ENCODE assay signal across 35 cellular contexts in genomic region chr6:94600648-94601047, GRCh38.
"Had no signal": no experiment of that assay in that cellular context is flagged by ENCODE, and none has a peak within 500 bp of the region (broad histone marks: within the 10 kb centered on the region; RNA-seq: fewer than 3 reads in every experiment).

No MANE protein-coding gene starts in this region.

- H3K9me3 ChIP-seq: adrenal gland, body of pancreas, esophagus muscularis mucosa, gastrocnemius medialis had no signal

- H3K27ac Mint-ChIP-seq: activated CD4-positive, alpha-beta memory T cell treated with anti-CD3 and anti-CD28 coated beads, Interleukin-2, amount 10 ng/mL, durations not matched to agents 7 days and 5 days; activated CD4-positive, alpha-beta T cell treated with anti-CD3 and anti-CD28 coated beads, Interleukin-2, amount 10 ng/mL, durations not matched to agents 7 days and 5 days; activated naive CD4-positive, alpha-beta T cell treated with anti-CD3 and anti-CD28 coated beads for 36 hours; activated naive CD4-positive, alpha-beta T cell treated with anti-CD3 and anti-CD28 coated beads, Interleukin-2, amount 50 U/mL, for 24 hours; activated naive CD8-positive, alpha-beta T cell treated with anti-CD3 and anti-CD28 coated beads for 36 hours; activated naive CD8-positive, alpha-beta T cell treated with anti-CD3 and anti-CD28 coated beads, Interleukin-2, amount 50 U/mL, for 24 hours; activated T-helper 17 cell treated with anti-CD3 and anti-CD28 coated beads, Interleukin-2, amount 50 U/mL, for 72 hours; effector memory CD8-positive, alpha-beta T cell; T-helper 17 cell; T-helper 2 cell treated with Interferon-gamma antibody and Interleukin-4, amounts not matched to agents 5 μg/mL and 100 μg/mL, for 36 hours; WTC11 had no signal

- ATAC-seq: activated naive CD8-positive, alpha-beta T cell treated with anti-CD3 and anti-CD28 coated beads, Interleukin-2, amount 50 U/mL, for 24 hours; activated T-cell treated with anti-CD3 and anti-CD28 coated beads, Interleukin-2, amount 50 U/mL, for 4 hours; activated T-helper 17 cell treated with anti-CD3 and anti-CD28 coated beads, Interleukin-2, amount 50 U/mL, for 72 hours; body of pancreas; effector memory CD8-positive, alpha-beta T cell; foreskin keratinocyte; gastrocnemius medialis; heart right ventricle; T-helper 17 cell; WTC11 had no signal

- H3K27ac ChIP-seq: adrenal gland, body of pancreas, esophagus muscularis mucosa, foreskin keratinocyte, gastrocnemius medialis, heart right ventricle, hepatocyte, VCaP had no signal

- H2AFZ ChIP-seq: hepatocyte had no signal

- H3K36me3 ChIP-seq: adrenal gland, esophagus muscularis mucosa, gastrocnemius medialis, heart right ventricle had no signal

- H3K36me3 Mint-ChIP-seq: activated naive CD4-positive, alpha-beta T cell treated with anti-CD3 and anti-CD28 coated beads, Interleukin-2, amount 50 U/mL, for 24 hours; activated naive CD8-positive, alpha-beta T cell treated with anti-CD3 and anti-CD28 coated beads for 36 hours had no signal

- H3K27me3 Mint-ChIP-seq: activated CD4-positive, alpha-beta memory T cell treated with anti-CD3 and anti-CD28 coated beads, Interleukin-2, amount 10 ng/mL, durations not matched to agents 7 days and 5 days; activated CD4-positive, alpha-beta T cell treated with anti-CD3 and anti-CD28 coated beads, Interleukin-2, amount 10 ng/mL, durations not matched to agents 7 days and 5 days; activated naive CD4-positive, alpha-beta T cell treated with anti-CD3 and anti-CD28 coated beads, Interleukin-2, amount 50 U/mL, for 24 hours; activated naive CD8-positive, alpha-beta T cell treated with anti-CD3 and anti-CD28 coated beads for 36 hours; activated naive CD8-positive, alpha-beta T cell treated with anti-CD3 and anti-CD28 coated beads, Interleukin-2, amount 50 U/mL, for 24 hours; activated T-helper 17 cell treated with anti-CD3 and anti-CD28 coated beads, Interleukin-2, amount 50 U/mL, for 72 hours; effector memory CD8-positive, alpha-beta T cell; T-helper 17 cell had no signal

- H3K4me1 Mint-ChIP-seq: activated CD4-positive, alpha-beta memory T cell treated with anti-CD3 and anti-CD28 coated beads, Interleukin-2, amount 10 ng/mL, durations not matched to agents 7 days and 5 days; activated CD4-positive, alpha-beta T cell treated with anti-CD3 and anti-CD28 coated beads, Interleukin-2, amount 10 ng/mL, durations not matched to agents 7 days and 5 days; activated naive CD4-positive, alpha-beta T cell treated with anti-CD3 and anti-CD28 coated beads, Interleukin-2, amount 50 U/mL, for 24 hours; activated naive CD8-positive, alpha-beta T cell treated with anti-CD3 and anti-CD28 coated beads for 36 hours; activated naive CD8-positive, alpha-beta T cell treated with anti-CD3 and anti-CD28 coated beads, Interleukin-2, amount 50 U/mL, for 24 hours; activated T-helper 17 cell treated with anti-CD3 and anti-CD28 coated beads, Interleukin-2, amount 50 U/mL, for 72 hours; T-helper 17 cell; WTC11 had no signal

- H3K4me3 ChIP-seq: adrenal gland, body of pancreas, esophagus muscularis mucosa, gastrocnemius medialis, heart right ventricle, hepatocyte had no signal

- DNase-seq: activated CD4-positive, alpha-beta memory T cell treated with anti-CD3 and anti-CD28 coated beads, Interleukin-2, amount 10 ng/mL, durations not matched to agents 7 days and 5 days; activated CD4-positive, alpha-beta T cell treated with anti-CD3 and anti-CD28 coated beads for 1 hour; activated CD4-positive, alpha-beta T cell treated with anti-CD3 and anti-CD28 coated beads for 4 hours; activated CD4-positive, alpha-beta T cell treated with anti-CD3 and anti-CD28 coated beads, Interleukin-2, amount 10 ng/mL, durations not matched to agents 7 days and 5 days; activated CD4-positive, alpha-beta T cell treated with anti-CD3 and anti-CD28 coated beads, Interleukin-2, amount 50 U/mL, for 4 hours; activated CD8-positive, alpha-beta memory T cell treated with anti-CD3 and anti-CD28 coated beads for 24 hours; activated effector memory CD4-positive, alpha-beta T cell treated with Interleukin-2 at 50 U/mL for 16 hours; activated gamma-delta T cell treated with Interleukin-2 at 50 U/mL for 16 hours; activated naive CD4-positive, alpha-beta T cell treated with anti-CD3 and anti-CD28 coated beads for 36 hours; activated naive CD8-positive, alpha-beta T cell treated with anti-CD3 and anti-CD28 coated beads for 36 hours; activated naive CD8-positive, alpha-beta T cell treated with anti-CD3 and anti-CD28 coated beads, Interleukin-2, amount 50 U/mL, for 24 hours; activated T-cell treated with anti-CD3 and anti-CD28 coated beads, Interleukin-2, amount 50 U/mL, for 4 hours; adrenal gland; amygdala; aorta; body of pancreas; caudate nucleus; cortex of kidney; dermis blood vessel endothelial cell; effector CD4-positive, alpha-beta T cell; effector memory CD8-positive, alpha-beta T cell; erythroblast; foreskin keratinocyte; gastrocnemius medialis; glutamatergic neuron; heart right ventricle; T-helper 17 cell; T1000 had no signal

- H3K27me3 ChIP-seq: adrenal gland, body of pancreas, esophagus muscularis mucosa, foreskin keratinocyte, gastrocnemius medialis, heart right ventricle, hepatocyte had no signal

- H3K79me2 ChIP-seq: hepatocyte had no signal

- H3K4me3 Mint-ChIP-seq: activated CD4-positive, alpha-beta memory T cell treated with anti-CD3 and anti-CD28 coated beads, Interleukin-2, amount 10 ng/mL, durations not matched to agents 7 days and 5 days; activated CD4-positive, alpha-beta T cell treated with anti-CD3 and anti-CD28 coated beads, Interleukin-2, amount 10 ng/mL, durations not matched to agents 7 days and 5 days; activated naive CD4-positive, alpha-beta T cell treated with anti-CD3 and anti-CD28 coated beads for 36 hours; activated naive CD4-positive, alpha-beta T cell treated with anti-CD3 and anti-CD28 coated beads, Interleukin-2, amount 50 U/mL, for 24 hours; activated naive CD8-positive, alpha-beta T cell treated with anti-CD3 and anti-CD28 coated beads for 36 hours; activated naive CD8-positive, alpha-beta T cell treated with anti-CD3 and anti-CD28 coated beads, Interleukin-2, amount 50 U/mL, for 24 hours; activated T-cell treated with anti-CD3 and anti-CD28 coated beads, Interleukin-2, amount 50 U/mL, for 4 hours; activated T-helper 17 cell treated with anti-CD3 and anti-CD28 coated beads, Interleukin-2, amount 50 U/mL, for 72 hours; effector memory CD8-positive, alpha-beta T cell; T-helper 17 cell; T-helper 2 cell treated with Interferon-gamma antibody and Interleukin-4, amounts not matched to agents 5 μg/mL and 100 μg/mL, for 36 hours; WTC11 had no signal

- H3K4me2 ChIP-seq: hepatocyte had no signal

- H3K4me1 ChIP-seq: adrenal gland, body of pancreas, esophagus muscularis mucosa, foreskin keratinocyte, gastrocnemius medialis, heart right ventricle had no signal
